ENCODE assay signal across 21 cellular contexts in the genomic region with DNA sequence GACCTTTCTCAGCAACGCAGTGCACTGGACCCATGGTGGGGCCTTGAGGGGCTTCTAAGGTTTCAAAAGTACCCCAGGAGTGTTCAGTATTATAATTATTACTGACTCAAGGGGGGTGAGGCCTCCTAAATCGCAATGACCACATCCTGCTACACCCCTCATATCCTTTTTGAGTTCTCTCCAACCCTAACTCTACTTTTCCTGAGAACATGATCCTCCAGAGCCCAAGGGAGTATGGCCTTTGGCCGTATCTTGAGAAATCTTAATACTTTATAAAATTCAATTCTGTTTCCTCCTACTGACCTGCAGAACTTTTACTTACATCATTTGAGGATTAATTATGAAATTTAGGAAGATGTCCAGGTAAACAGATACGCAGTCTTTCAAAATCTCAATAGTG. TPM values are rescaled to one million over a fixed set of nuclear protein-coding genes. Genes with fewer than 3 reads are reported as not detected.
DNase-seq lines count a peak whose midpoint lies in the region; ATAC-seq and TF ChIP-seq lines count a peak whose summit lies in the region.
"Had no signal": no experiment of that assay in that cellular context is flagged by ENCODE, and none has a peak within 500 bp of the region (broad histone marks: within the 10 kb centered on the region; RNA-seq: fewer than 3 reads in every experiment).

No MANE protein-coding gene starts in this region.

- POLR2A ChIA-PET in PC-3 (lab: Charles Lee; ENCODE audit: unreplicated experiment) = no interaction called here

- H3K36me3 ChIP-seq in PC-3 (ENCODE audit: low read depth, low read length) (no peaks in the 10 kb centered on the region), body of pancreas (replicated peaks in 1 of 2; ENCODE audit: insufficient read depth in 1 of 2, low read depth in 2 of 2) (no peaks in the 10 kb centered on the region)
- H3K36me3 ChIP-seq: Peyer's patch had no signal

- CTCF ChIA-PET in PC-3 (lab: Charles Lee) = no interaction called here

- no peak overlapping the region; the same call in 1 of the 2 replicates for H3K9ac ChIP-seq in PC-3 (ENCODE audit: low read length)

- intact Hi-C loops in PC-3 (cut with micrococcal nuclease) = no loop called here
- intact Hi-C loops in body of pancreas (cut with DNase I) = no loop called here
- intact Hi-C loops in right cardiac atrium (cut with DNase I) = no loop called here
- intact Hi-C loops in sciatic nerve (cut with DNase I) = no loop called here

- no peaks in the 10 kb centered on the region for H3K9me3 ChIP-seq in PC-3 (ENCODE audit: low read length)
- H3K9me3 ChIP-seq in body of pancreas = no peaks in the 10 kb centered on the region
- H3K9me3 ChIP-seq in right cardiac atrium (ENCODE audit: control insufficient read depth, low read length) = no peaks in the 10 kb centered on the region
- H3K9me3 ChIP-seq: Peyer's patch had no signal

- TF ChIP-seq CTCF in PC-3 (conservative IDR thresholded peaks at IDR 0.05; ENCODE audit: low read depth, low read length) (no peak), body of pancreas (IDR thresholded peaks at IDR 0.05) (no peak)

- ATAC-seq in PC-3 (no peak), body of pancreas (peak; percentile 33), right cardiac atrium (peak; percentile 61 to 77), sciatic nerve (peak; percentile 98), GM18498 (IDR thresholded peaks at IDR 0.05; ENCODE audit: unreplicated experiment) (no peak), HG03045 (IDR thresholded peaks at IDR 0.05; ENCODE audit: unreplicated experiment) (no peak)

- no TSS peak for BruUV-seq in PC-3 (replicated peaks; lab: Mats Ljungman, UMichigan)

- H3F3A ChIP-seq in PC-3 (ENCODE audit: low read length, unreplicated experiment) = no peaks in the 10 kb centered on the region

- H4K20me1 ChIP-seq in PC-3 (ENCODE audit: low read length) = no peaks in the 10 kb centered on the region

- peaks cover 49% of the 10 kb centered on the region for H3K4me1 ChIP-seq in PC-3 (ENCODE audit: insufficient read depth, low read length)
- peaks cover 3% of the 10 kb centered on the region for H3K4me1 ChIP-seq in body of pancreas
- H3K4me1 ChIP-seq in right cardiac atrium (ENCODE audit: control insufficient read depth, insufficient read depth, low read length) = peaks cover 2% of the 10 kb centered on the region

- H3K9me2 ChIP-seq in PC-3 (replicated peaks; ENCODE audit: low read length) = no peaks in the 10 kb centered on the region

- no peak overlapping the region for H2AFZ ChIP-seq in PC-3 (ENCODE audit: low read length)

- DNase-seq in PC-3 (no peak), body of pancreas (no peak), right cardiac atrium (no peak), sciatic nerve (ENCODE audit: low spot score) (no peak), NCI-H345 (lab: John Stamatoyannopoulos, UW) (no peak), SKM-1 (lab: John Stamatoyannopoulos, UW; ENCODE audit: unreplicated experiment) (no peak)
- DNase-seq: DMS53, GDM1, KBM-7, NCI-H1092, NCI-H1436, NCI-H1930, NCI-H2227 treated with DMSO at 0.1 percent for 48 hours, NCI-H510A treated with DMSO at 0.1 percent for 48 hours, NCI-H748 treated with DMSO at 0.1 percent for 48 hours, Peyer's patch had no signal

- H3K4me3 ChIP-seq in PC-3 (ENCODE audit: low read length) (no peak overlapping the region), body of pancreas (no peak overlapping the region), right cardiac atrium (ENCODE audit: low read length) (no peak overlapping the region)
- H3K4me3 ChIP-seq: Peyer's patch had no signal

- 73 to 80% methylated on average over 4 of the region's 4 CpGs for WGBS in body of pancreas, 2 donors
- 62% methylated on average over 4 of the region's 4 CpGs for WGBS in right cardiac atrium

- H3K27ac ChIP-seq in PC-3 (ENCODE audit: low read length) (peak overlapping the region; percentile 74), body of pancreas (no peak overlapping the region), right cardiac atrium (ENCODE audit: low read length) (no peak overlapping the region)
- H3K27ac ChIP-seq: C4-2B, Peyer's patch had no signal

- no peak overlapping the region for H3K4me2 ChIP-seq in PC-3 (ENCODE audit: low read length)

- TF ChIP-seq POLR2A in body of pancreas (IDR thresholded peaks at IDR 0.05) = no peak

- H3K27me3 ChIP-seq in PC-3 (ENCODE audit: low read length) = no peaks in the 10 kb centered on the region
- no peaks in the 10 kb centered on the region for H3K27me3 ChIP-seq in body of pancreas
- no peaks in the 10 kb centered on the region for H3K27me3 ChIP-seq in right cardiac atrium (ENCODE audit: control insufficient read depth, insufficient read depth)
- H3K27me3 ChIP-seq: Peyer's patch had no signal

- H3K79me2 ChIP-seq in PC-3 (ENCODE audit: low read length) = no peaks in the 10 kb centered on the region

RNA-seq across cellular contexts. Expression of gene RARRES1, which starts 30.4 kb away (rescaled TPM):
- total RNA-seq in PC-3 (2014; rRNA removed) = 0.73 TPM in 1 of 2 replicates, not detected in the other
- total RNA-seq in body of pancreas = 10 to 100 TPM in 1 of 2 donors, 1 to 10 TPM in 1; 3.0 to 18.4 TPM
- total RNA-seq in right cardiac atrium = 100 to 1,000 TPM in 1 of 4 donors, 10 to 100 TPM in 3; 32.1 to 149 (median 75.0) TPM
- 25.5 TPM for polyA plus RNA-seq in right cardiac atrium
- 264 TPM for total RNA-seq in sciatic nerve
- total RNA-seq: H4, HT1080 had no signal

RNA-seq across cellular contexts. Expression of gene MFSD1, which starts 39.2 kb away (rescaled TPM):
- total RNA-seq in PC-3 (2014; rRNA removed) (45.2 and 45.3 TPM in 2 replicates), body of pancreas (10 to 100 TPM; 33.3 to 54.2 TPM), right cardiac atrium (10 to 100 TPM; 33.7 to 50.8 (median 35.5) TPM), sciatic nerve (54.6 TPM)
- 21.9 TPM for polyA plus RNA-seq in right cardiac atrium

Comparison
In these comparisons a context has a peak if more than half of its experiments do, and no peak if none do; other contexts are left out.
1. ATAC-seq: peak in body of pancreas (single experiment), right cardiac atrium (2 of 2) and sciatic nerve (single experiment); none in PC-3 (single experiment), GM18498 (single experiment) and HG03045 (single experiment).